In genomic region chr1:45331436-45332345, GRCh38 we compare ENCODE assay signal across 31 cellular contexts. TPM values are rescaled to one million over a fixed set of nuclear protein-coding genes. Genes with fewer than 3 reads are reported as not detected.
"Had no signal": no experiment of that assay in that cellular context is flagged by ENCODE, and none has a peak within 500 bp of the region (broad histone marks: within the 10 kb centered on the region; RNA-seq: fewer than 3 reads in every experiment).

No MANE protein-coding gene starts in this region.

- H3K4me3 Mint-ChIP-seq: activated B cell treated with CpG ODN at 0.5 μM for 24 hours; activated CD8-positive, alpha-beta T cell treated with anti-CD3 and anti-CD28 coated beads for 36 hours; activated naive CD4-positive, alpha-beta T cell treated with anti-CD3 and anti-CD28 coated beads, Interleukin-2, amount 50 U/mL, for 24 hours; activated naive CD8-positive, alpha-beta T cell treated with anti-CD3 and anti-CD28 coated beads for 36 hours; activated naive CD8-positive, alpha-beta T cell treated with anti-CD3 and anti-CD28 coated beads, Interleukin-2, amount 50 U/mL, for 24 hours; activated T-cell treated with anti-CD3 and anti-CD28 coated beads, Interleukin-2, amount 50 U/mL, for 4 hours; activated T-helper 17 cell treated with anti-CD3 and anti-CD28 coated beads, Interleukin-2, amount 50 U/mL, for 72 hours; T-helper 17 cell; T-helper 2 cell treated with Interferon-gamma antibody and Interleukin-4, amounts not matched to agents 5 μg/mL and 100 μg/mL, for 36 hours had no signal

- H3K4me3 ChIP-seq: adrenal gland, body of pancreas had no signal

- H3K27ac Mint-ChIP-seq: activated B cell treated with CpG ODN at 0.5 μM for 24 hours; activated CD8-positive, alpha-beta T cell treated with anti-CD3 and anti-CD28 coated beads for 36 hours; activated naive CD4-positive, alpha-beta T cell treated with anti-CD3 and anti-CD28 coated beads, Interleukin-2, amount 50 U/mL, for 24 hours; activated naive CD8-positive, alpha-beta T cell treated with anti-CD3 and anti-CD28 coated beads for 36 hours; activated naive CD8-positive, alpha-beta T cell treated with anti-CD3 and anti-CD28 coated beads, Interleukin-2, amount 50 U/mL, for 24 hours; activated T-helper 17 cell treated with anti-CD3 and anti-CD28 coated beads, Interleukin-2, amount 50 U/mL, for 72 hours; T-helper 17 cell; T-helper 2 cell treated with Interferon-gamma antibody and Interleukin-4, amounts not matched to agents 5 μg/mL and 100 μg/mL, for 36 hours had no signal

- DNase-seq: activated B cell treated with CpG ODN at 0.5 μM for 24 hours; activated CD4-positive, alpha-beta T cell treated with anti-CD3 and anti-CD28 coated beads for 48 hours; activated CD4-positive, alpha-beta T cell treated with anti-CD3 and anti-CD28 coated beads, Interleukin-2, amount 50 U/mL, for 1 hour; activated CD4-positive, alpha-beta T cell treated with anti-CD3 and anti-CD28 coated beads, Interleukin-2, amount 50 U/mL, for 48 hours; activated CD8-positive, alpha-beta memory T cell treated with anti-CD3 and anti-CD28 coated beads for 24 hours; activated CD8-positive, alpha-beta T cell treated with anti-CD3 and anti-CD28 coated beads for 36 hours; activated effector memory CD4-positive, alpha-beta T cell treated with Interleukin-2 at 50 U/mL for 16 hours; activated gamma-delta T cell treated with Interleukin-2 at 50 U/mL for 16 hours; activated naive CD4-positive, alpha-beta T cell treated with Interleukin-2 at 50 U/mL for 16 hours; activated naive CD8-positive, alpha-beta T cell treated with anti-CD3 and anti-CD28 coated beads for 36 hours; activated naive CD8-positive, alpha-beta T cell treated with anti-CD3 and anti-CD28 coated beads, Interleukin-2, amount 50 U/mL, for 24 hours; activated T-cell treated with anti-CD3 and anti-CD28 coated beads, Interleukin-2, amount 50 U/mL, for 4 hours; amygdala; aorta; body of pancreas; caudate nucleus; effector CD8-positive, alpha-beta T cell; foreskin fibroblast; head of caudate nucleus; T-helper 1 cell; T-helper 17 cell; T1000; WERI-Rb-1 had no signal

- H3K27me3 Mint-ChIP-seq: activated B cell treated with CpG ODN at 0.5 μM for 24 hours; activated CD8-positive, alpha-beta T cell treated with anti-CD3 and anti-CD28 coated beads for 36 hours; activated naive CD4-positive, alpha-beta T cell treated with anti-CD3 and anti-CD28 coated beads, Interleukin-2, amount 50 U/mL, for 24 hours; activated naive CD8-positive, alpha-beta T cell treated with anti-CD3 and anti-CD28 coated beads for 36 hours; activated naive CD8-positive, alpha-beta T cell treated with anti-CD3 and anti-CD28 coated beads, Interleukin-2, amount 50 U/mL, for 24 hours; activated T-helper 17 cell treated with anti-CD3 and anti-CD28 coated beads, Interleukin-2, amount 50 U/mL, for 72 hours; T-helper 17 cell had no signal

- H3K27ac ChIP-seq: adrenal gland, body of pancreas, WERI-Rb-1 had no signal

- H3K9me3 Mint-ChIP-seq: activated B cell treated with CpG ODN at 0.5 μM for 24 hours; activated CD8-positive, alpha-beta T cell treated with anti-CD3 and anti-CD28 coated beads for 36 hours; activated naive CD4-positive, alpha-beta T cell treated with anti-CD3 and anti-CD28 coated beads, Interleukin-2, amount 50 U/mL, for 24 hours; activated naive CD8-positive, alpha-beta T cell treated with anti-CD3 and anti-CD28 coated beads for 36 hours; activated naive CD8-positive, alpha-beta T cell treated with anti-CD3 and anti-CD28 coated beads, Interleukin-2, amount 50 U/mL, for 24 hours; activated T-cell treated with anti-CD3 and anti-CD28 coated beads, Interleukin-2, amount 50 U/mL, for 4 hours; activated T-helper 17 cell treated with anti-CD3 and anti-CD28 coated beads, Interleukin-2, amount 50 U/mL, for 72 hours; T-helper 2 cell treated with Interferon-gamma antibody and Interleukin-4, amounts not matched to agents 5 μg/mL and 100 μg/mL, for 36 hours had no signal

- H3K9me3 ChIP-seq: adrenal gland, body of pancreas had no signal

- FAIRE-seq: colon, frontal cortex had no signal

- ATAC-seq: activated CD4-positive, CD25-positive, alpha-beta regulatory T cell treated with anti-CD3 and anti-CD28 coated beads, Interleukin-2, amount 50 U/mL, for 24 hours; activated CD8-positive, alpha-beta T cell treated with anti-CD3 and anti-CD28 coated beads for 36 hours; activated naive CD8-positive, alpha-beta T cell treated with anti-CD3 and anti-CD28 coated beads, Interleukin-2, amount 50 U/mL, for 24 hours; activated T-cell treated with anti-CD3 and anti-CD28 coated beads, Interleukin-2, amount 50 U/mL, for 4 hours; activated T-helper 17 cell treated with anti-CD3 and anti-CD28 coated beads, Interleukin-2, amount 50 U/mL, for 72 hours; body of pancreas; esophagus mucosa; T-helper 17 cell had no signal

- H3K4me1 Mint-ChIP-seq: activated T-helper 17 cell treated with anti-CD3 and anti-CD28 coated beads, Interleukin-2, amount 50 U/mL, for 72 hours had no signal

- H3K27me3 ChIP-seq: adrenal gland, body of pancreas had no signal

RNA-seq across cellular contexts. Expression of gene HPDL, which starts 5.0 kb away (rescaled TPM):
- polyA plus RNA-seq: aorta had no signal
